Comparison of ENCODE assay signal across 14 cellular contexts in the genomic region with DNA sequence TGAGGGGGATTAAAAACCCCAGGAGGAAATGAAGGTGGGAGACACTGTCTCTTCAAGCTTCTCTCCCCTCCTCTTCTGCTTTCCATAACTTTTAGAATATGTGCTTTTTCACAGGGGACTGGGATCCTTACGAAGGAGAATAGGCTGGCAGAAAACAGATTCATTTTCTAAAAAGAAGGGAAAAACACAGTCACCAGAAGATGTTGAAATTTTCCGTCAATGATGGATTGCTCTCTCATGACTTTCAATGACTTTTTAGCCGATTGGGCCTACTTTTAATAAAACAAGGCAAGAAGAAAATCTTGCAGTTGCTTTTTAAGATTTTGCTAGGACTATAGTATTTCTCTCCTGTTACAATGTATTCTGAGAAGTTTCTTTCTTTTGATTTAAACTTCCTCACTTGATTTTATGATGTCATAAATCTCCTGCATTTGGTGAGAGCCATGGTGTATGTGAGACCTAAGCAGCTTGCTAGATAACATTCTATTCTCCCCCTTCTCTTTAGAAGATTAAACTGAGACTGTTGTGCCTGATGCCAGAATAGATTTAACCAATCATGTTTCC.
DNase-seq lines count a peak whose midpoint lies in the region; ATAC-seq and TF ChIP-seq lines count a peak whose summit lies in the region.
"Had no signal": no experiment of that assay in that cellular context is flagged by ENCODE, and none has a peak within 500 bp of the region (broad histone marks: within the 10 kb centered on the region; RNA-seq: fewer than 3 reads in every experiment).

No MANE protein-coding gene starts in this region.

- peak overlapping the region; percentile 66 to 73 for H3K27ac ChIP-seq in ascending aorta
- peak overlapping the region in 2 of 4 donors; percentile 30 to 39 for H3K27ac ChIP-seq in gastroesophageal sphincter
- peak overlapping the region in 1 of 2 donors; percentile 44 for H3K27ac ChIP-seq in aorta (ENCODE audit: low read depth in 1 of 2, low read length in 2 of 2)

- no peak for DNase-seq in ascending aorta (ENCODE audit: low spot score in 2 of 2)
- no peak for DNase-seq in sciatic nerve (ENCODE audit: low spot score)
- DNase-seq in aorta, result no peak
- DNase-seq in islet precursor cell, result no peak
- DNase-seq: CD4-positive, alpha-beta T cell; DMS79 treated with DMSO at 0.1 percent for 48 hours; MG63; NCI-H1105; NCI-H187 treated with DMSO at 0.1 percent for 48 hours; NCI-H774 had no signal

- H3K9me3 ChIP-seq in ascending aorta, result no peaks in the 10 kb centered on the region
- H3K9me3 ChIP-seq in gastroesophageal sphincter, result no peaks in the 10 kb centered on the region
- no peaks in the 10 kb centered on the region for H3K9me3 ChIP-seq in aorta (ENCODE audit: control insufficient read depth, low read length)
- H3K9me3 ChIP-seq: MG63 had no signal

- intact Hi-C loops in ascending aorta (cut with DNase I), result loop anchor here (5.0 kb wide), 1 partner anchor 570 kb away; a partner anchor contains a TSS
- intact Hi-C loops in sciatic nerve (cut with DNase I), result no loop called here
- intact Hi-C loops in aorta (cut with DNase I), result no loop called here

- WGBS in gastroesophageal sphincter (ENCODE audit: low coverage in 1 of 2), 2 donors, result 52 to 61% methylated on average over 3 of the region's 3 CpGs
- WGBS in aorta, 2 donors, result 16% methylated on average over 3 of the region's 3 CpGs

- no peak for TF ChIP-seq POLR2A in gastroesophageal sphincter (IDR thresholded peaks at IDR 0.05)

- no peaks in the 10 kb centered on the region for H3K27me3 ChIP-seq in ascending aorta
- H3K27me3 ChIP-seq in gastroesophageal sphincter, result no peaks in the 10 kb centered on the region
- no peaks in the 10 kb centered on the region for H3K27me3 ChIP-seq in aorta (ENCODE audit: control insufficient read depth in 1 of 2, insufficient read depth in 2 of 2, low read length in 1 of 2)
- H3K27me3 ChIP-seq: MG63 had no signal

- TF ChIP-seq CTCF in ascending aorta (IDR thresholded peaks at IDR 0.05) (no peak), gastroesophageal sphincter (IDR thresholded peaks at IDR 0.05) (no peak)

- TF ChIP-seq EP300 in gastroesophageal sphincter (IDR thresholded peaks at IDR 0.05), result no peak

- H3K4me3 ChIP-seq in ascending aorta (no peak overlapping the region), gastroesophageal sphincter (no peak overlapping the region), aorta (ENCODE audit: low read length in 2 of 2) (no peak overlapping the region)
- H3K4me3 ChIP-seq: MG63 had no signal

- H3K36me3 ChIP-seq in ascending aorta (no peaks in the 10 kb centered on the region), gastroesophageal sphincter (no peaks in the 10 kb centered on the region), aorta (ENCODE audit: control insufficient read depth in 1 of 2, insufficient read depth in 2 of 2, low read length in 1 of 2) (no peaks in the 10 kb centered on the region)
- H3K36me3 ChIP-seq: MG63 had no signal

- ATAC-seq in gastroesophageal sphincter, result peak; percentile 58
- ATAC-seq in sciatic nerve, result peak; percentile 56
- ATAC-seq in aorta (ENCODE audit: low FRiP score), result peak; percentile 50
- no peak for ATAC-seq in GM21447 (IDR thresholded peaks at IDR 0.05; ENCODE audit: unreplicated experiment)
- no peak for ATAC-seq in GM21390 (IDR thresholded peaks at IDR 0.05; ENCODE audit: unreplicated experiment)
- ATAC-seq: Right ventricle myocardium inferior had no signal

- H3K4me1 ChIP-seq in ascending aorta, result peaks cover 4 to 33% of the 10 kb centered on the region in 2 donors
- H3K4me1 ChIP-seq in gastroesophageal sphincter, result peaks cover 0 to 26% (median 0%) of the 10 kb centered on the region in 3 donors
- peaks cover 4 to 12% of the 10 kb centered on the region in 2 donors for H3K4me1 ChIP-seq in aorta (ENCODE audit: control insufficient read depth in 1 of 2, insufficient read depth in 2 of 2, low read length in 2 of 2)

Comparison
In these comparisons a context has a peak if more than half of its experiments do, and no peak if none do; other contexts are left out.
1. ATAC-seq: peak in gastroesophageal sphincter (single experiment), sciatic nerve (single experiment) and aorta (single experiment); none in GM21447 (single experiment) and GM21390 (single experiment).